In genomic region chr18:58239879-58240278, GRCh38 we compare ENCODE assay signal across 15 cellular contexts.
DNase-seq lines count a peak whose midpoint lies in the region; FAIRE-seq and TF ChIP-seq lines count a peak whose summit lies in the region.
"Had no signal": no experiment of that assay in that cellular context is flagged by ENCODE, and none has a peak within 500 bp of the region (broad histone marks: within the 10 kb centered on the region; RNA-seq: fewer than 3 reads in every experiment).

No MANE protein-coding gene starts in this region.

- 93% methylated on average over 1 of the region's 1 CpG for WGBS in hepatocyte (ENCODE audit: low lambda C conversion rate, missing lambda C conversion rate)

- no peaks in the 10 kb centered on the region for H3K27me3 Mint-ChIP-seq in astrocyte (ENCODE audit: low read depth, unreplicated experiment)
- no peaks in the 10 kb centered on the region for H3K27me3 Mint-ChIP-seq in activated CD4-positive, alpha-beta memory T cell treated with anti-CD3 and anti-CD28 coated beads, Interleukin-2, amount 10 ng/mL, durations not matched to agents 7 days and 5 days

- H3K4me1 ChIP-seq in astrocyte (ENCODE audit: insufficient read depth, low read length) (peaks cover 26% of the 10 kb centered on the region), hepatocyte (ENCODE audit: insufficient read depth) (peaks cover 22% of the 10 kb centered on the region)

- H3K4me3 Mint-ChIP-seq in astrocyte (ENCODE audit: unreplicated experiment): no peak overlapping the region
- H3K4me3 Mint-ChIP-seq in activated CD4-positive, alpha-beta memory T cell treated with anti-CD3 and anti-CD28 coated beads, Interleukin-2, amount 10 ng/mL, durations not matched to agents 7 days and 5 days: no peak overlapping the region
- H3K4me3 Mint-ChIP-seq: nephron progenitor cell; T-helper 1 cell treated with Interleukin-12 subunit alpha and Interleukin-12 subunit beta and Interleukin-4 antibody, amounts not matched to agents 30 μg/mL and 1 μg/mL, for 36 hours had no signal

- no peak for FAIRE-seq in astrocyte (lab: Jason Lieb, UNC)

- peak; percentile 23 for DNase-seq in LHCN-M2 (ENCODE audit: low read depth)
- no peak for DNase-seq in astrocyte (ENCODE audit: low read depth)
- DNase-seq in hepatocyte (ENCODE audit: low spot score): no peak
- no peak for DNase-seq in activated CD4-positive, alpha-beta memory T cell treated with anti-CD3 and anti-CD28 coated beads, Interleukin-2, amount 10 ng/mL, durations not matched to agents 7 days and 5 days
- DNase-seq in nucleus accumbens (lab: John Stamatoyannopoulos, UW): no peak
- no peak for DNase-seq in activated effector memory CD4-positive, alpha-beta T cell treated with anti-CD3 and anti-CD28 coated beads, Interleukin-2, amount 50 U/mL, for 16 hours
- no peak for DNase-seq in UCSD-AML1 (lab: John Stamatoyannopoulos, UW; ENCODE audit: unreplicated experiment)
- DNase-seq: activated CD4-positive, alpha-beta T cell treated with anti-CD3 and anti-CD28 coated beads for 1 hour; activated naive CD4-positive, alpha-beta T cell treated with Interleukin-2 at 50 U/mL for 16 hours; Calu3; Kasumi-1; NCI-H1694 treated with DMSO at 0.1 percent for 48 hours; nephron progenitor cell had no signal

- H3K27ac ChIP-seq in C4-2B: peak overlapping the region; percentile 82
- H3K27ac ChIP-seq in astrocyte (ENCODE audit: low read depth, low read length): no peak overlapping the region
- H3K27ac ChIP-seq in hepatocyte: peak overlapping the region; percentile 23

- H3K9me3 ChIP-seq in astrocyte (ENCODE audit: insufficient read depth, low read depth, low read length) (no peaks in the 10 kb centered on the region), hepatocyte (ENCODE audit: low read depth) (no peaks in the 10 kb centered on the region)

- CTCF ChIA-PET in activated CD4-positive, alpha-beta memory T cell treated with anti-CD3 and anti-CD28 coated beads, Interleukin-2, amount 10 ng/mL, durations not matched to agents 7 days and 5 days (lab: Charles Lee): no interaction called here

- no peak overlapping the region for H3K4me2 ChIP-seq in astrocyte (ENCODE audit: low read length)
- no peak overlapping the region for H3K4me2 ChIP-seq in hepatocyte

- H3K79me2 ChIP-seq in astrocyte (ENCODE audit: insufficient read depth, low read length): peaks cover 87% of the 10 kb centered on the region
- peaks cover 92% of the 10 kb centered on the region for H3K79me2 ChIP-seq in hepatocyte

- peak overlapping the region; percentile 86 for H3K27ac Mint-ChIP-seq in astrocyte (ENCODE audit: unreplicated experiment)
- no peak overlapping the region for H3K27ac Mint-ChIP-seq in activated CD4-positive, alpha-beta memory T cell treated with anti-CD3 and anti-CD28 coated beads, Interleukin-2, amount 10 ng/mL, durations not matched to agents 7 days and 5 days
- H3K27ac Mint-ChIP-seq: T-helper 1 cell treated with Interleukin-12 subunit alpha and Interleukin-12 subunit beta and Interleukin-4 antibody, amounts not matched to agents 30 μg/mL and 1 μg/mL, for 36 hours had no signal

- H2AFZ ChIP-seq in astrocyte (ENCODE audit: low read depth, low read length) (no peak overlapping the region), hepatocyte (no peak overlapping the region)

- H3K9me3 Mint-ChIP-seq in astrocyte (ENCODE audit: unreplicated experiment): no peaks in the 10 kb centered on the region
- H3K9me3 Mint-ChIP-seq in activated CD4-positive, alpha-beta memory T cell treated with anti-CD3 and anti-CD28 coated beads, Interleukin-2, amount 10 ng/mL, durations not matched to agents 7 days and 5 days: no peaks in the 10 kb centered on the region
- H3K9me3 Mint-ChIP-seq: nephron progenitor cell; T-helper 1 cell treated with Interleukin-12 subunit alpha and Interleukin-12 subunit beta and Interleukin-4 antibody, amounts not matched to agents 30 μg/mL and 1 μg/mL, for 36 hours had no signal

- peaks cover 81% of the 10 kb centered on the region for H4K20me1 ChIP-seq in astrocyte (ENCODE audit: insufficient read depth, low read length)
- H4K20me1 ChIP-seq in hepatocyte (ENCODE audit: insufficient read depth, poor library complexity, severe bottlenecking): peaks cover 18% of the 10 kb centered on the region

- POLR2A ChIA-PET in activated CD4-positive, alpha-beta memory T cell treated with anti-CD3 and anti-CD28 coated beads, Interleukin-2, amount 10 ng/mL, durations not matched to agents 7 days and 5 days (lab: Charles Lee): no interaction called here

- H3K36me3 Mint-ChIP-seq in astrocyte (ENCODE audit: low read depth, unreplicated experiment): peaks cover 4% of the 10 kb centered on the region
- H3K36me3 Mint-ChIP-seq in activated CD4-positive, alpha-beta memory T cell treated with anti-CD3 and anti-CD28 coated beads, Interleukin-2, amount 10 ng/mL, durations not matched to agents 7 days and 5 days (ENCODE audit: low read depth): no peaks in the 10 kb centered on the region

- no peak for TF ChIP-seq CTCF in C4-2B (conservative IDR thresholded peaks at IDR 0.05)
- no peak for TF ChIP-seq CTCF in astrocyte (IDR thresholded peaks at IDR 0.05; ENCODE audit: insufficient read depth, low read depth, low read length)
- no peak for TF ChIP-seq CTCF in hepatocyte (IDR thresholded peaks at IDR 0.05; ENCODE audit: poor library complexity)

- H3K4me3 ChIP-seq in astrocyte (ENCODE audit: insufficient read depth, low read depth, low read length) (no peak overlapping the region), hepatocyte (no peak overlapping the region)

- H3K36me3 ChIP-seq in astrocyte (ENCODE audit: insufficient read depth, low read length) (no peaks in the 10 kb centered on the region), hepatocyte (replicated peaks; ENCODE audit: insufficient read depth, low read depth) (no peaks in the 10 kb centered on the region)

- H3K9ac ChIP-seq in astrocyte (ENCODE audit: low read length): no peak overlapping the region

- peaks cover 18% of the 10 kb centered on the region for H3K4me1 Mint-ChIP-seq in astrocyte (ENCODE audit: low read depth, unreplicated experiment)
- H3K4me1 Mint-ChIP-seq in activated CD4-positive, alpha-beta memory T cell treated with anti-CD3 and anti-CD28 coated beads, Interleukin-2, amount 10 ng/mL, durations not matched to agents 7 days and 5 days: no peaks in the 10 kb centered on the region

- H3K9me2 ChIP-seq in hepatocyte (replicated peaks; ENCODE audit: insufficient read depth): no peaks in the 10 kb centered on the region

- H3K27me3 ChIP-seq in astrocyte (ENCODE audit: insufficient read depth, low read length) (no peaks in the 10 kb centered on the region), hepatocyte (no peaks in the 10 kb centered on the region)
